In genomic region chr2:48315847-48316194, GRCh38 we compare ENCODE assay signal across 8 cellular contexts. TPM values are rescaled to one million over a fixed set of nuclear protein-coding genes. Genes with fewer than 3 reads are reported as not detected.
DNase-seq lines count a peak whose midpoint lies in the region; ATAC-seq, FAIRE-seq and TF ChIP-seq lines count a peak whose summit lies in the region.

No MANE protein-coding gene starts in this region.

- H3K4me3 ChIP-seq in effector memory CD4-positive, alpha-beta T cell (ENCODE audit: insufficient read depth, low read depth, low read length, poor library complexity, severe bottlenecking): peak overlapping the region; percentile 99
- H3K4me3 ChIP-seq in urinary bladder (ENCODE audit: low read depth, low read length): peak overlapping the region; percentile 78

- peaks cover 42% of the 10 kb centered on the region for H3K4me1 Mint-ChIP-seq in CD14-positive monocyte
- H3K4me1 Mint-ChIP-seq in activated B cell treated with CpG ODN at 0.5 μM for 24 hours: peaks cover 53% of the 10 kb centered on the region
- peaks cover 29 to 40% of the 10 kb centered on the region in 2 donors for H3K4me1 Mint-ChIP-seq in natural killer cell treated with Interleukin-12 subunit alpha and Interleukin-12 subunit beta and Interleukin-15 and Interleukin-18, amount 100 ng/mL, for 72 hours (ENCODE audit: low read depth in 2 of 2)

- ATAC-seq in GM19035 (IDR thresholded peaks at IDR 0.05; ENCODE audit: unreplicated experiment) (peak; percentile 6), activated B cell treated with CpG ODN at 0.5 μM for 24 hours (ENCODE audit: low read depth) (no peak)
- ATAC-seq in natural killer cell treated with Interleukin-12 subunit alpha and Interleukin-12 subunit beta and Interleukin-15 and Interleukin-18, amount 100 ng/mL, for 72 hours: no peak

- H3K36me3 ChIP-seq in KOPT-K1 (ENCODE audit: insufficient read depth, low read length) (no peaks in the 10 kb centered on the region), urinary bladder (ENCODE audit: insufficient read depth) (no peaks in the 10 kb centered on the region)
- no peaks in the 10 kb centered on the region for H3K36me3 ChIP-seq in effector memory CD4-positive, alpha-beta T cell (ENCODE audit: control insufficient read depth, insufficient read depth, low read length)

- peaks cover 29% of the 10 kb centered on the region for H3K4me1 ChIP-seq in effector memory CD4-positive, alpha-beta T cell (ENCODE audit: control insufficient read depth, insufficient read depth, low read length, poor library complexity, severe bottlenecking)
- H3K4me1 ChIP-seq in urinary bladder (ENCODE audit: insufficient read depth): no peaks in the 10 kb centered on the region

- POLR2A ChIA-PET in activated B cell treated with CpG ODN at 0.5 μM for 24 hours (lab: Charles Lee): no interaction called here

- intact Hi-C loops in CD14-positive monocyte (cut with micrococcal nuclease) (no loop called here), activated B cell treated with CpG ODN at 0.5 μM for 24 hours (cut with micrococcal nuclease) (no loop called here)

- TF ChIP-seq POLR2A in H54 (IDR thresholded peaks at IDR 0.05; ENCODE audit: low read depth, low read length): no peak

- FAIRE-seq in H54 (lab: Jason Lieb, UNC): no peak

- peak overlapping the region; percentile 97 for H3K27ac ChIP-seq in KOPT-K1 (ENCODE audit: low read depth, low read length, poor library complexity, severe bottlenecking)
- H3K27ac ChIP-seq in effector memory CD4-positive, alpha-beta T cell (ENCODE audit: insufficient read depth, low read length, poor library complexity, severe bottlenecking): peak overlapping the region; percentile 96
- H3K27ac ChIP-seq in urinary bladder (ENCODE audit: low read depth): no peak overlapping the region

- H3K27ac Mint-ChIP-seq in CD14-positive monocyte (peak overlapping the region; percentile 94 to 99 (median 99)), activated B cell treated with CpG ODN at 0.5 μM for 24 hours (peak overlapping the region; percentile 97)
- peak overlapping the region; percentile 97 for H3K27ac Mint-ChIP-seq in natural killer cell treated with Interleukin-12 subunit alpha and Interleukin-12 subunit beta and Interleukin-15 and Interleukin-18, amount 100 ng/mL, for 72 hours

- peaks cover 6 to 13% of the 10 kb centered on the region in 2 donors for H3K36me3 Mint-ChIP-seq in CD14-positive monocyte
- peaks cover 20% of the 10 kb centered on the region for H3K36me3 Mint-ChIP-seq in activated B cell treated with CpG ODN at 0.5 μM for 24 hours (ENCODE audit: low read depth)
- peaks cover 7% of the 10 kb centered on the region for H3K36me3 Mint-ChIP-seq in natural killer cell treated with Interleukin-12 subunit alpha and Interleukin-12 subunit beta and Interleukin-15 and Interleukin-18, amount 100 ng/mL, for 72 hours

- 3% methylated on average over 9 of the region's 9 CpGs for WGBS in urinary bladder

- CTCF ChIA-PET in activated B cell treated with CpG ODN at 0.5 μM for 24 hours (lab: Charles Lee): no interaction called here

- peaks cover 6% of the 10 kb centered on the region for H3K9me3 ChIP-seq in KOPT-K1 (ENCODE audit: insufficient read depth, low read length, poor library complexity, severe bottlenecking)
- no peaks in the 10 kb centered on the region for H3K9me3 ChIP-seq in effector memory CD4-positive, alpha-beta T cell (ENCODE audit: control insufficient read depth, low read length)

- peak overlapping the region; percentile 92 to 94 for H3K4me3 Mint-ChIP-seq in CD14-positive monocyte
- H3K4me3 Mint-ChIP-seq in activated B cell treated with CpG ODN at 0.5 μM for 24 hours: peak overlapping the region; percentile 96
- peak overlapping the region; percentile 92 for H3K4me3 Mint-ChIP-seq in natural killer cell treated with Interleukin-12 subunit alpha and Interleukin-12 subunit beta and Interleukin-15 and Interleukin-18, amount 100 ng/mL, for 72 hours

- H3K9me3 Mint-ChIP-seq in CD14-positive monocyte (peaks cover 0 to 2% (median 0%) of the 10 kb centered on the region in 7 donors), activated B cell treated with CpG ODN at 0.5 μM for 24 hours (peaks cover 2% of the 10 kb centered on the region)
- H3K9me3 Mint-ChIP-seq in natural killer cell treated with Interleukin-12 subunit alpha and Interleukin-12 subunit beta and Interleukin-15 and Interleukin-18, amount 100 ng/mL, for 72 hours: no peaks in the 10 kb centered on the region

- TF ChIP-seq CTCF in CD14-positive monocyte (IDR thresholded peaks at IDR 0.05) (no peak), activated B cell treated with CpG ODN at 0.5 μM for 24 hours (IDR thresholded peaks at IDR 0.05) (no peak)

- H3K27me3 Mint-ChIP-seq in CD14-positive monocyte (ENCODE audit: low read depth in 3 of 3) (no peaks in the 10 kb centered on the region), activated B cell treated with CpG ODN at 0.5 μM for 24 hours (no peaks in the 10 kb centered on the region)
- H3K27me3 Mint-ChIP-seq in natural killer cell treated with Interleukin-12 subunit alpha and Interleukin-12 subunit beta and Interleukin-15 and Interleukin-18, amount 100 ng/mL, for 72 hours: no peaks in the 10 kb centered on the region

- DNase-seq in CD14-positive monocyte (ENCODE audit: low spot score) (no peak), activated B cell treated with CpG ODN at 0.5 μM for 24 hours (no peak), H54 (ENCODE audit: insufficient read length, low spot score) (no peak)
- DNase-seq in effector memory CD4-positive, alpha-beta T cell: peak in 2 of 3 donors; percentile 5 to 18
- no peak for DNase-seq in natural killer cell treated with Interleukin-12 subunit alpha and Interleukin-12 subunit beta and Interleukin-15 and Interleukin-18, amount 100 ng/mL, for 72 hours (ENCODE audit: low spot score)

- H3K27me3 ChIP-seq in effector memory CD4-positive, alpha-beta T cell (replicated peaks; ENCODE audit: control insufficient read depth, insufficient read depth, low read length, poor library complexity, severe bottlenecking): no peaks in the 10 kb centered on the region

RNA-seq across cellular contexts. Expression of gene FOXN2, which starts 1.3 kb away (rescaled TPM):
- polyA plus RNA-seq in CD14-positive monocyte (10 to 100 TPM; 48.6 to 57.7 TPM), urinary bladder (10.7 TPM)
- total RNA-seq in activated B cell treated with CpG ODN at 0.5 μM for 24 hours (35.0 and 36.0 TPM in 2 replicates), urinary bladder (56.0 TPM)
- 10 to 100 TPM; 47.6 to 57.5 TPM for total RNA-seq in natural killer cell treated with Interleukin-12 subunit alpha and Interleukin-12 subunit beta and Interleukin-15 and Interleukin-18, amount 100 ng/mL, for 72 hours

Comparison
In these comparisons a context has a peak if more than half of its experiments do, and no peak if none do; other contexts are left out.
1. DNase-seq: peak in effector memory CD4-positive, alpha-beta T cell (2 of 3); none in CD14-positive monocyte (single experiment), activated B cell treated with CpG ODN at 0.5 μM for 24 hours (single experiment), natural killer cell treated with Interleukin-12 subunit alpha and Interleukin-12 subunit beta and Interleukin-15 and Interleukin-18, amount 100 ng/mL, for 72 hours (single experiment) and H54 (single experiment).
2. Peak in every context shown above with its lines, with median percentiles within 50 percentile points of each other: H3K27ac Mint-ChIP-seq and H3K4me3 Mint-ChIP-seq.